16 cellular contexts compared by ENCODE assay signal in the genomic region with DNA sequence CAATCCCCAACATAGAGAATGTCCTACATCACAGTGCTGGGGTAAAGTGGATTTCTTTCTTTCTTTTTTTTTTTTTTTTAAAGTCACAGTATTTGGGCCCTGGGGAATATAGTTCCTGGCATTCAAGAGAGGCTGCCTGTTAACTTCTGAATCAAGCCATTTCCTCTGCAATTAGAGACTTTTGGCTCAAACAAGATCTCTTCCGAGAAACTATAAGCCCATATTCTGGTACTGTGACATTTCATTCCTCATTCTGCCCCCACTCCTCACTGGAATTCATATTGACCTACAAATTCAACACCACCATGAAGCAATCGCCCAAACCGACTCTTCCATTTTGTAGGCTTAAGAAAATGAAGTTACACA.
A peak's percentile ranks its signal among the peaks of the same experiment; 100 is the strongest.
DNase-seq lines count a peak whose midpoint lies in the region; TF ChIP-seq lines count a peak whose summit lies in the region.
"Had no signal": no experiment of that assay in that cellular context is flagged by ENCODE, and none has a peak within 500 bp of the region (broad histone marks: within the 10 kb centered on the region; RNA-seq: fewer than 3 reads in every experiment).

No MANE protein-coding gene starts in this region.

- H3K4me3 ChIP-seq in ascending aorta = peak overlapping the region; percentile 1 to 45

- TF ChIP-seq CTCF in ascending aorta (IDR thresholded peaks at IDR 0.05) (no peak), GM20000 (IDR thresholded peaks at IDR 0.05; ENCODE audit: extremely low read depth, missing control alignments) (no peak)

- no peaks in the 10 kb centered on the region for H3K36me3 ChIP-seq in ascending aorta
- H3K36me3 ChIP-seq: BE2C had no signal

- intact Hi-C loops in ascending aorta (cut with DNase I) = loop anchor here (2.0 kb wide), 1 partner anchor 33 kb away; no protein-coding TSS in a partner anchor

- H3K27ac ChIP-seq in ascending aorta = peak overlapping the region; percentile 76 to 86

- H3K9me3 ChIP-seq in ascending aorta = no peaks in the 10 kb centered on the region
- H3K9me3 ChIP-seq: BE2C had no signal

- peak; percentile 55 for DNase-seq in LHCN-M2 (ENCODE audit: low read depth)
- no peak for DNase-seq in ascending aorta (ENCODE audit: low spot score in 2 of 2)
- DNase-seq in islet precursor cell = peak; percentile 12
- peak; percentile 34 for DNase-seq in stromal cell of bone marrow (ENCODE audit: low read depth)
- DNase-seq in hypothalamus (lab: John Stamatoyannopoulos, UW) = no peak
- no peak for DNase-seq in UCSD-AML1 (lab: John Stamatoyannopoulos, UW; ENCODE audit: unreplicated experiment)
- DNase-seq in GM20000 (ENCODE audit: low spot score) = no peak
- DNase-seq: BE2C; CD8-positive, alpha-beta memory T cell; GOT3; NCI-H1048; NCI-H226; NCI-H526 treated with DMSO at 0.1 percent for 48 hours; NK-92 treated with Interleukin-12 subunit alpha and Interleukin-12 subunit beta, amount 100 ng/mL, for 24 hours; OCI-M1; RPMI8226 had no signal

- no peaks in the 10 kb centered on the region for H3K27me3 ChIP-seq in ascending aorta
- H3K27me3 ChIP-seq: BE2C had no signal

- peaks cover 0 to 4% of the 10 kb centered on the region in 2 donors for H3K4me1 ChIP-seq in ascending aorta

Comparison
In these comparisons a context has a peak if more than half of its experiments do, and no peak if none do; other contexts are left out.
1. DNase-seq: peak in LHCN-M2 (single experiment), islet precursor cell (single experiment) and stromal cell of bone marrow (single experiment); none in ascending aorta (0 of 2), hypothalamus (0 of 51), UCSD-AML1 (single experiment) and GM20000 (single experiment).